8 cellular contexts compared by ENCODE assay signal in the genomic region with DNA sequence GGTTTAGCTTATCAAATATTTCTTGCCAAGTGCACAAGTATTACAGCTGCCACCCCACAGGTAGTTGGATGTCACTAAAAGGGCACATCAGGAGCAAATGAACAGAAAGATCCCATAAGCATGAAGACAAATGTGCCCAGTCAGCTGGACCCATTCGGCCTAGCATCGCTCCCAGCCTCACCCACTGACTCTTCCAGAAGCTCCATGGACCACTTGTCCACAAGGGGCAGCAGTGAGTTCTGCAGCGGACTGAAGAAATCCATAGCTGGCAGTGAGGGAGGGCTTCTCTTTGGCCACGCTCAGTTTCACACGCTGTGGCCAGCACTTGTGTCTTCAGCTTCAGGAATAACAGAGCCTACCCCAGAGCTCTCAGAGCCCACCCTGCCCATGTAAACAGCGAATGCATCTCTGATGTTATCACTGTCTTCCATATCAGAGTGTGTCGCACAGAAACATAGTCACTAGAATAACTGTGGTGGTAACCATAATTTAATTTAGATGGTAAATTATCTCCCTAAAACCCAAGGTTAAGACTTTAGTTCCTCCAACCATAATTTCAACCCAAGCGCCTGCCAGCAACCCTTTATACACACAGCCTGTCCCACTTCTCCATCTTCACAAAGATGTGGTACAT. TPM values are rescaled to one million over a fixed set of nuclear protein-coding genes. Genes with fewer than 3 reads are reported as not detected.
A peak's percentile ranks its signal among the peaks of the same experiment; 100 is the strongest.
DNase-seq lines count a peak whose midpoint lies in the region; ATAC-seq, FAIRE-seq and TF ChIP-seq lines count a peak whose summit lies in the region.

No MANE protein-coding gene starts in this region.

- ATAC-seq in GM21786 (IDR thresholded peaks at IDR 0.05; ENCODE audit: unreplicated experiment), result peak; percentile 69

- H3K27ac ChIP-seq in MM.1S (ENCODE audit: low read length) (no peak overlapping the region), small intestine (ENCODE audit: low read depth in 1 of 2, low read length in 1 of 2) (no peak overlapping the region)

- no peaks in the 10 kb centered on the region for H3K27me3 ChIP-seq in MM.1S (replicated peaks; ENCODE audit: insufficient read depth, low read length)
- H3K27me3 ChIP-seq in small intestine (ENCODE audit: control insufficient read depth in 2 of 2, insufficient read depth in 2 of 2, low read length in 2 of 2), result no peaks in the 10 kb centered on the region

- H3K4me1 ChIP-seq in MM.1S (ENCODE audit: low read length) (no peaks in the 10 kb centered on the region), small intestine (ENCODE audit: control insufficient read depth in 2 of 2, insufficient read depth in 1 of 2, low read depth in 1 of 2, low read length in 1 of 2) (peaks cover 2 to 3% of the 10 kb centered on the region in 2 donors)

- 0 out of 2 replicates have a peak overlapping the region, but pooled peaks have one; percentile 9 for H2AFZ ChIP-seq in MM.1S (ENCODE audit: low read length)

- no peaks in the 10 kb centered on the region for H4K20me1 ChIP-seq in MM.1S (ENCODE audit: insufficient read depth, low read length)

- FAIRE-seq in small intestine (lab: Jason Lieb, UNC), result no peak

- H3F3A ChIP-seq in MM.1S (ENCODE audit: insufficient read depth, low read length), result no peaks in the 10 kb centered on the region

- H3K9me2 ChIP-seq in MM.1S (replicated peaks; ENCODE audit: insufficient read depth, low read length), result no peaks in the 10 kb centered on the region

- DNase-seq in EH (ENCODE audit: low read depth) (peak; percentile 66), MM.1S (peak; percentile 68), T-helper 1 cell (peak; percentile 9 to 39 (median 17)), anterior cingulate cortex (lab: John Stamatoyannopoulos, UW) (peak in 41 of 58 donors; percentile 5 to 67 (median 30)), hypothalamus (lab: John Stamatoyannopoulos, UW) (peak in 41 of 51 donors; percentile 3 to 76 (median 39)), small intestine (peak; percentile 70), DMS79 treated with DMSO at 0.1 percent for 48 hours (lab: John Stamatoyannopoulos, UW) (no peak)

- H3K4me2 ChIP-seq in MM.1S (ENCODE audit: low read depth, low read length), result no peak overlapping the region

- H3K9me3 ChIP-seq in MM.1S (replicated peaks; ENCODE audit: insufficient read depth, low read length) (no peaks in the 10 kb centered on the region), small intestine (ENCODE audit: control insufficient read depth, low read depth) (no peaks in the 10 kb centered on the region)

- peak; percentile 95 for TF ChIP-seq CTCF in MM.1S (IDR thresholded peaks at IDR 0.05; ENCODE audit: low read length)

- no peak overlapping the region for H3K9ac ChIP-seq in MM.1S (ENCODE audit: low read length)

- H3K4me3 ChIP-seq in MM.1S (ENCODE audit: low read length), result no peak overlapping the region
- no peak overlapping the region for H3K4me3 ChIP-seq in small intestine (ENCODE audit: low read depth in 1 of 2, low read length in 2 of 2)

- H3K36me3 ChIP-seq in MM.1S (replicated peaks; ENCODE audit: insufficient read depth, low read length) (no peaks in the 10 kb centered on the region), small intestine (ENCODE audit: control insufficient read depth in 2 of 2, insufficient read depth in 2 of 2, low read length in 2 of 2) (no peaks in the 10 kb centered on the region)

- 38 to 46% (median 39%) methylated on average over 8 of the region's 8 CpGs for WGBS in small intestine, 3 donors

- H3K79me2 ChIP-seq in MM.1S (ENCODE audit: low read length), result no peaks in the 10 kb centered on the region

RNA-seq across cellular contexts. Expression of gene CGA, which starts 15.8 kb away (rescaled TPM):
- polyA plus RNA-seq in small intestine, result not detected
